24 cellular contexts compared by ENCODE assay signal in genomic region chr2:138949517-138949916, GRCh38.
DNase-seq lines count a peak whose midpoint lies in the region; ATAC-seq and TF ChIP-seq lines count a peak whose summit lies in the region.
"Had no signal": no experiment of that assay in that cellular context is flagged by ENCODE, and none has a peak within 500 bp of the region (broad histone marks: within the 10 kb centered on the region; RNA-seq: fewer than 3 reads in every experiment).

No MANE protein-coding gene starts in this region.

- DNase-seq in MCF 10A (ENCODE audit: unreplicated experiment) (peak; percentile 27), breast epithelium (ENCODE audit: low spot score in 2 of 2) (no peak), SW 1271 (lab: John Stamatoyannopoulos, UW) (peak; percentile 59 to 96), foreskin keratinocyte (peak; percentile 87 to 94), SKM-1 (lab: John Stamatoyannopoulos, UW; ENCODE audit: unreplicated experiment) (no peak), activated T-cell treated with anti-CD3 and anti-CD28 coated beads for 4 hours (no peak)
- no peak for DNase-seq in effector memory CD4-positive, alpha-beta T cell
- DNase-seq: 8988T; activated CD4-positive, CD25-positive, alpha-beta regulatory T cell; activated naive CD4-positive, alpha-beta T cell treated with anti-CD3 and anti-CD28 coated beads, Interleukin-2, amount 10 ng/mL, durations not matched to agents 7 days and 5 days; AML-193; CD4-positive, alpha-beta T cell; effector CD4-positive, alpha-beta T cell; EL; foreskin fibroblast; NCI-H1105 treated with DMSO at 0.1 percent for 48 hours; NCI-H774; right lobe of liver; Right ventricle myocardium superior; stimulated activated CD4-positive, alpha-beta T cell treated with anti-CD3 and anti-CD28 coated beads, Interleukin-4, amount 100 ng/mL, for 4 hours; stimulated activated naive B cell treated with anti-CD40 and anti-IgM and Interleukin-4, amounts not matched to agents 10 μg/mL and 1 μg/mL and 100 μg/mL, for 72 hours had no signal

- no peak overlapping the region for H3K4me3 Mint-ChIP-seq in MCF 10A (ENCODE audit: unreplicated experiment)
- H3K4me3 Mint-ChIP-seq: activated naive CD4-positive, alpha-beta T cell treated with anti-CD3 and anti-CD28 coated beads, Interleukin-2, amount 10 ng/mL, durations not matched to agents 7 days and 5 days; activated T-helper 1 cell treated with anti-CD3 and anti-CD28 coated beads, Interleukin-12 subunit alpha, Interleukin-12 subunit beta, Interleukin-2, Interleukin-4 antibody, amounts not matched to agents 30 ng/mL and 10 ng/mL and 1 ng/mL, durations not matched to agents 14 hours and 24 hours and 36 hours; CD4-positive, alpha-beta T cell; GM23338; stimulated activated naive B cell treated with anti-CD40 and anti-IgM and Interleukin-4, amounts not matched to agents 10 μg/mL and 1 μg/mL and 100 μg/mL, for 72 hours had no signal

- H3K27ac ChIP-seq in breast epithelium (no peak overlapping the region), foreskin keratinocyte (peak overlapping the region; percentile 22)
- H3K27ac ChIP-seq in effector memory CD4-positive, alpha-beta T cell (ENCODE audit: insufficient read depth, low read length, poor library complexity, severe bottlenecking), result no peak overlapping the region
- H3K27ac ChIP-seq: right lobe of liver had no signal

- no peak for TF ChIP-seq CTCF in MCF 10A (IDR thresholded peaks at IDR 0.05; ENCODE audit: unreplicated experiment)
- no peak for TF ChIP-seq CTCF in breast epithelium (IDR thresholded peaks at IDR 0.05)
- no peak for TF ChIP-seq CTCF in foreskin keratinocyte (conservative IDR thresholded peaks at IDR 0.05)

- H3K36me3 Mint-ChIP-seq in MCF 10A (ENCODE audit: insufficient read depth, unreplicated experiment), result no peaks in the 10 kb centered on the region
- H3K36me3 Mint-ChIP-seq: activated naive CD4-positive, alpha-beta T cell treated with anti-CD3 and anti-CD28 coated beads, Interleukin-2, amount 10 ng/mL, durations not matched to agents 7 days and 5 days; stimulated activated naive B cell treated with anti-CD40 and anti-IgM and Interleukin-4, amounts not matched to agents 10 μg/mL and 1 μg/mL and 100 μg/mL, for 72 hours had no signal

- intact Hi-C loops in MCF 10A (cut with micrococcal nuclease) (no loop called here), breast epithelium (cut with DNase I; ENCODE audit: low total_unique reads) (no loop called here)

- TF ChIP-seq POLR2A in breast epithelium (IDR thresholded peaks at IDR 0.05), result no peak

- CTCF ChIA-PET in MCF 10A (lab: Yijun Ruan, JAX), result interaction anchor here (1.1 kb wide), 1 partner anchor 8 kb away, joined by 4 read pairs; no protein-coding TSS in a partner anchor

- POLR2A ChIA-PET in MCF 10A (lab: Yijun Ruan, JAX), result no interaction called here

- no peak overlapping the region for H3K4me3 ChIP-seq in breast epithelium
- no peak overlapping the region for H3K4me3 ChIP-seq in effector memory CD4-positive, alpha-beta T cell (ENCODE audit: insufficient read depth, low read depth, low read length, poor library complexity, severe bottlenecking)
- H3K4me3 ChIP-seq: GM23338, right lobe of liver had no signal

- H3K9me3 ChIP-seq in breast epithelium, result no peaks in the 10 kb centered on the region
- no peaks in the 10 kb centered on the region for H3K9me3 ChIP-seq in effector memory CD4-positive, alpha-beta T cell (ENCODE audit: control insufficient read depth, low read length)
- H3K9me3 ChIP-seq: right lobe of liver had no signal

- peaks cover 23% of the 10 kb centered on the region for H3K4me1 Mint-ChIP-seq in MCF 10A (ENCODE audit: insufficient read depth, unreplicated experiment)
- H3K4me1 Mint-ChIP-seq: activated naive CD4-positive, alpha-beta T cell treated with anti-CD3 and anti-CD28 coated beads, Interleukin-2, amount 10 ng/mL, durations not matched to agents 7 days and 5 days; GM23338; stimulated activated naive B cell treated with anti-CD40 and anti-IgM and Interleukin-4, amounts not matched to agents 10 μg/mL and 1 μg/mL and 100 μg/mL, for 72 hours had no signal

- no peaks in the 10 kb centered on the region for H3K4me1 ChIP-seq in breast epithelium
- peaks cover 31% of the 10 kb centered on the region for H3K4me1 ChIP-seq in foreskin keratinocyte
- H3K4me1 ChIP-seq in effector memory CD4-positive, alpha-beta T cell (ENCODE audit: control insufficient read depth, insufficient read depth, low read length, poor library complexity, severe bottlenecking), result no peaks in the 10 kb centered on the region
- H3K4me1 ChIP-seq: right lobe of liver had no signal

- no peak overlapping the region for H3K27ac Mint-ChIP-seq in MCF 10A (ENCODE audit: low read depth, unreplicated experiment)
- H3K27ac Mint-ChIP-seq: activated naive CD4-positive, alpha-beta T cell treated with anti-CD3 and anti-CD28 coated beads, Interleukin-2, amount 10 ng/mL, durations not matched to agents 7 days and 5 days; activated T-helper 1 cell treated with anti-CD3 and anti-CD28 coated beads, Interleukin-12 subunit alpha, Interleukin-12 subunit beta, Interleukin-2, Interleukin-4 antibody, amounts not matched to agents 30 ng/mL and 10 ng/mL and 1 ng/mL, durations not matched to agents 14 hours and 24 hours and 36 hours; CD4-positive, alpha-beta T cell; GM23338; stimulated activated naive B cell treated with anti-CD40 and anti-IgM and Interleukin-4, amounts not matched to agents 10 μg/mL and 1 μg/mL and 100 μg/mL, for 72 hours had no signal

- ATAC-seq in foreskin keratinocyte (peak; percentile 68), GM21360 (IDR thresholded peaks at IDR 0.05; ENCODE audit: unreplicated experiment) (no peak)
- ATAC-seq: GM23338; right lobe of liver; stimulated activated naive B cell treated with anti-CD40 and anti-IgM and Interleukin-4, amounts not matched to agents 10 μg/mL and 1 μg/mL and 100 μg/mL, for 72 hours had no signal

- no peaks in the 10 kb centered on the region for H3K36me3 ChIP-seq in breast epithelium
- no peaks in the 10 kb centered on the region for H3K36me3 ChIP-seq in effector memory CD4-positive, alpha-beta T cell (ENCODE audit: control insufficient read depth, insufficient read depth, low read length)
- H3K36me3 ChIP-seq: right lobe of liver had no signal

- H3K27me3 ChIP-seq in breast epithelium (no peaks in the 10 kb centered on the region), foreskin keratinocyte (no peaks in the 10 kb centered on the region)
- no peaks in the 10 kb centered on the region for H3K27me3 ChIP-seq in effector memory CD4-positive, alpha-beta T cell (replicated peaks; ENCODE audit: control insufficient read depth, insufficient read depth, low read length, poor library complexity, severe bottlenecking)
- H3K27me3 ChIP-seq: right lobe of liver had no signal

- H3K9me3 Mint-ChIP-seq in MCF 10A (ENCODE audit: unreplicated experiment), result no peaks in the 10 kb centered on the region
- H3K9me3 Mint-ChIP-seq: activated naive CD4-positive, alpha-beta T cell treated with anti-CD3 and anti-CD28 coated beads, Interleukin-2, amount 10 ng/mL, durations not matched to agents 7 days and 5 days had no signal

- H3K27me3 Mint-ChIP-seq in MCF 10A (ENCODE audit: insufficient read depth, unreplicated experiment), result peaks cover 68% of the 10 kb centered on the region
- H3K27me3 Mint-ChIP-seq: activated naive CD4-positive, alpha-beta T cell treated with anti-CD3 and anti-CD28 coated beads, Interleukin-2, amount 10 ng/mL, durations not matched to agents 7 days and 5 days; CD4-positive, alpha-beta T cell; stimulated activated naive B cell treated with anti-CD40 and anti-IgM and Interleukin-4, amounts not matched to agents 10 μg/mL and 1 μg/mL and 100 μg/mL, for 72 hours had no signal

- no TSS peak for BruUV-seq in MCF 10A (replicated peaks; lab: Mats Ljungman, UMichigan)

Comparison
In these comparisons a context has a peak if more than half of its experiments do, and no peak if none do; other contexts are left out.
1. DNase-seq: peak in MCF 10A (single experiment), SW 1271 (2 of 2) and foreskin keratinocyte (2 of 2); none in breast epithelium (0 of 2), effector memory CD4-positive, alpha-beta T cell (0 of 3), SKM-1 (single experiment) and activated T-cell treated with anti-CD3 and anti-CD28 coated beads for 4 hours (single experiment).